ENCODE assay signal across 8 cellular contexts in the genomic region with DNA sequence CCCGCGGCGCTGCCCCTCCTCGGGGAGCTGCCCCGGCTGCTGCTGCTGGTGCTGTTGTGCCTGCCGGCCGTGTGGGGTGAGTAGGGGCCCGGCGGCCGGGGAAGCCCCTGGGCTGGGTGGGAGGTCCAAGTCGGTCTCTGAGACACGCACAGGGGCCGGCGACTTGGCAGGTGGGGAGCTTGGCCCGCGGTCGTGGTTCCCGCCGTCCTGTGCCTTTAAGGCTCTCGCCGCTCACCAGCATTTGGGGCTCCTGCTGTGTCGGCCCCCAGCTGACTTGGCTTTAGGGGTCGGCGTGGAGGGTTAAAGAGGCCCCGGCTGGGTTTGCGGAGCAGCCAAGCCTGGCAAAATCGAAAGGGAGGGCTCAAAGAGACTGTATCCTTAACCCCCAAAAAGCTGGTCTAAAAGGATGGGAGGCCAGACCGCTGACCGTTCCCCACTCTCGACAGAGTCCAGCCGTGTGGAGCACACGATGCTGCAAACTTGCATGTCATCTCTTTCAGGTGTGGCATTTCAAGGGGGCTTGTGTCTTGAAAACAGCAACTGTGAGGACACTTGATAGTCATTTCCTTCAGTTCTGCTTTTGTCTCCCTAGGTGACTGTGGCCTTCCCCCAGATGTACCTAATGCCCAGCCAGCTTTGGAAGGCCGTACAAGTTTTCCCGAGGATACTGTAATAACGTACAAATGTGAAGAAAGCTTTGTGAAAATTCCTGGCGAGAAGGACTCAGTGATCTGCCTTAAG. TPM values are rescaled to one million over a fixed set of nuclear protein-coding genes. Genes with fewer than 3 reads are reported as not detected.
A peak's percentile ranks its signal among the peaks of the same experiment; 100 is the strongest.
DNase-seq lines count a peak whose midpoint lies in the region; ATAC-seq and TF ChIP-seq lines count a peak whose summit lies in the region.

No MANE protein-coding gene starts in this region.

- peak; percentile 1 for ATAC-seq in HG03108 (IDR thresholded peaks at IDR 0.05; ENCODE audit: unreplicated experiment)
- ATAC-seq in HG03460 (IDR thresholded peaks at IDR 0.05; ENCODE audit: unreplicated experiment) = no peak

- H3K4me1 ChIP-seq in fibroblast of lung (ENCODE audit: control insufficient read depth, extremely low read depth, insufficient read depth, low read length) = no peaks in the 10 kb centered on the region

- peak overlapping the region; percentile 83 for H2AFZ ChIP-seq in fibroblast of lung (ENCODE audit: low read length)
- H2AFZ ChIP-seq in neural cell (ENCODE audit: low read depth, low read length) = peak overlapping the region; percentile 71

- DNase-seq in NCI-H1417 (lab: John Stamatoyannopoulos, UW) = peak; percentile 53 to 72 (median 60)
- no peak for DNase-seq in NCI-H1417 treated with DMSO at 0.1 percent for 48 hours (lab: John Stamatoyannopoulos, UW)
- peak; percentile 59 for DNase-seq in UCSD-AML1 (lab: John Stamatoyannopoulos, UW; ENCODE audit: unreplicated experiment)
- peak; percentile 9 to 35 for DNase-seq in fibroblast of lung (ENCODE audit: low read depth in 2 of 2)
- DNase-seq in SHP77 (lab: John Stamatoyannopoulos, UW) = no peak

- no peak for TF ChIP-seq EP300 in neural cell (conservative IDR thresholded peaks at IDR 0.05; ENCODE audit: poor library complexity, severe bottlenecking)

- H3K4me2 ChIP-seq in fibroblast of lung (ENCODE audit: extremely low read depth, insufficient read depth, low read length) (peak overlapping the region; percentile 94), neural cell (ENCODE audit: low read length) (peak overlapping the region; percentile 79)

- H3K27ac ChIP-seq in fibroblast of lung (ENCODE audit: insufficient read depth, low read length) (peak overlapping the region; percentile 73), neural cell (ENCODE audit: low read length) (no peak overlapping the region)

- H3F3A ChIP-seq in neural cell (ENCODE audit: insufficient read depth, low read length, poor library complexity, severe bottlenecking) = no peaks in the 10 kb centered on the region

- H3K9me3 ChIP-seq in fibroblast of lung (ENCODE audit: control insufficient read depth, insufficient read depth, low read depth, low read length) (no peaks in the 10 kb centered on the region), neural cell (ENCODE audit: low read length) (no peaks in the 10 kb centered on the region)

- H3K27me3 ChIP-seq in fibroblast of lung (ENCODE audit: control insufficient read depth, insufficient read depth, low read length) (no peaks in the 10 kb centered on the region), neural cell (ENCODE audit: insufficient read depth, low read depth, low read length) (peaks cover 17% of the 10 kb centered on the region)

- H4K20me1 ChIP-seq in fibroblast of lung (ENCODE audit: control insufficient read depth, extremely low read depth, insufficient read depth, low read length) (no peaks in the 10 kb centered on the region), neural cell (ENCODE audit: insufficient read depth) (no peaks in the 10 kb centered on the region)

- TF ChIP-seq CTCF in fibroblast of lung (conservative IDR thresholded peaks at IDR 0.05 in 1 of 2, IDR thresholded peaks at IDR 0.05 in 1 of 2; ENCODE audit: low read depth in 1 of 2, low read length in 2 of 2) = no peak
- TF ChIP-seq CTCF in neural cell (IDR thresholded peaks at IDR 0.05; ENCODE audit: poor library complexity, severe bottlenecking) = no peak

- H3K9ac ChIP-seq in fibroblast of lung (ENCODE audit: insufficient read depth, low read length) (peak overlapping the region; percentile 92), neural cell (ENCODE audit: low read length) (peak overlapping the region; percentile 60)

- peak overlapping the region; percentile 57 to 85 (median 80) for H3K4me3 ChIP-seq in fibroblast of lung (replicated peaks in 1 of 4; ENCODE audit: control extremely low read depth in 1 of 4, insufficient read depth in 1 of 4, low read depth in 3 of 4, low read length in 4 of 4)
- H3K4me3 ChIP-seq in neural cell (ENCODE audit: low read length) = peak overlapping the region; percentile 77

- H3K36me3 ChIP-seq in fibroblast of lung (ENCODE audit: control insufficient read depth, insufficient read depth, low read length) (no peaks in the 10 kb centered on the region), neural cell (ENCODE audit: insufficient read depth, low read length) (no peaks in the 10 kb centered on the region)

- H3K79me2 ChIP-seq in fibroblast of lung (ENCODE audit: control insufficient read depth, insufficient read depth, low read length) (peaks cover 5% of the 10 kb centered on the region), neural cell (replicated peaks; ENCODE audit: insufficient read depth, low read length) (no peaks in the 10 kb centered on the region)

- TF ChIP-seq RAD21 in neural cell (conservative IDR thresholded peaks at IDR 0.05) = no peak

- no peaks in the 10 kb centered on the region for H3K9me2 ChIP-seq in neural cell (ENCODE audit: insufficient read depth, low read length)

TF ChIP-seq in neural cell, 6 proteins besides CTCF, POLR2A, EP300 and RAD21:
- no peak for TF ChIP-seq SMC3 (conservative IDR thresholded peaks at IDR 0.05; ENCODE audit: poor library complexity)
- no peak for TF ChIP-seq MXI1 (conservative IDR thresholded peaks at IDR 0.05; ENCODE audit: poor library complexity, severe bottlenecking)
- TF ChIP-seq, protein P1, sequence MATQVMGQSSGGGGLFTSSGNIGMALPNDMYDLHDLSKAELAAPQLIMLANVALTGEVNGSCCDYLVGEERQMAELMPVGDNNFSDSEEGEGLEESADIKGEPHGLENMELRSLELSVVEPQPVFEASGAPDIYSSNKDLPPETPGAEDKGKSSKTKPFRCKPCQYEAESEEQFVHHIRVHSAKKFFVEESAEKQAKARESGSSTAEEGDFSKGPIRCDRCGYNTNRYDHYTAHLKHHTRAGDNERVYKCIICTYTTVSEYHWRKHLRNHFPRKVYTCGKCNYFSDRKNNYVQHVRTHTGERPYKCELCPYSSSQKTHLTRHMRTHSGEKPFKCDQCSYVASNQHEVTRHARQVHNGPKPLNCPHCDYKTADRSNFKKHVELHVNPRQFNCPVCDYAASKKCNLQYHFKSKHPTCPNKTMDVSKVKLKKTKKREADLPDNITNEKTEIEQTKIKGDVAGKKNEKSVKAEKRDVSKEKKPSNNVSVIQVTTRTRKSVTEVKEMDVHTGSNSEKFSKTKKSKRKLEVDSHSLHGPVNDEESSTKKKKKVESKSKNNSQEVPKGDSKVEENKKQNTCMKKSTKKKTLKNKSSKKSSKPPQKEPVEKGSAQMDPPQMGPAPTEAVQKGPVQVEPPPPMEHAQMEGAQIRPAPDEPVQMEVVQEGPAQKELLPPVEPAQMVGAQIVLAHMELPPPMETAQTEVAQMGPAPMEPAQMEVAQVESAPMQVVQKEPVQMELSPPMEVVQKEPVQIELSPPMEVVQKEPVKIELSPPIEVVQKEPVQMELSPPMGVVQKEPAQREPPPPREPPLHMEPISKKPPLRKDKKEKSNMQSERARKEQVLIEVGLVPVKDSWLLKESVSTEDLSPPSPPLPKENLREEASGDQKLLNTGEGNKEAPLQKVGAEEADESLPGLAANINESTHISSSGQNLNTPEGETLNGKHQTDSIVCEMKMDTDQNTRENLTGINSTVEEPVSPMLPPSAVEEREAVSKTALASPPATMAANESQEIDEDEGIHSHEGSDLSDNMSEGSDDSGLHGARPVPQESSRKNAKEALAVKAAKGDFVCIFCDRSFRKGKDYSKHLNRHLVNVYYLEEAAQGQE (IDR thresholded peaks at IDR 0.05; ENCODE audit: borderline replicate concordance) = no peak
- TF ChIP-seq POLR2AphosphoS5 (IDR thresholded peaks at IDR 0.05) = no peak
- TF ChIP-seq TAF1 (IDR thresholded peaks at IDR 0.05; ENCODE audit: low read depth) = no peak
- no peak for TF ChIP-seq EZH2 (IDR thresholded peaks at IDR 0.05; ENCODE audit: borderline replicate concordance, insufficient read depth, low read length, poor library complexity, severe bottlenecking)

RNA-seq across cellular contexts. Expression of a gene that starts 0.5 kb away (rescaled TPM):
- total RNA-seq in fibroblast of lung = 17.7 and 46.1 TPM in 2 replicates
- polyA plus RNA-seq in fibroblast of lung (70.5 and 77.7 TPM in 2 replicates), neural cell (1.3 and 1.4 TPM in 2 replicates)
- 34.7 and 36.1 TPM in 2 replicates for polyA plus RNA-seq in fibroblast of lung (2012)
- polyA minus RNA-seq in fibroblast of lung (ENCODE audit: low replicate concordance) (5.5 and 8.0 TPM in 2 replicates), neural cell (1.7 and 1.9 TPM in 2 replicates)

Comparison
In these comparisons a context has a peak if more than half of its experiments do, and no peak if none do; other contexts are left out.
1. DNase-seq: peak in NCI-H1417 (3 of 3), UCSD-AML1 (single experiment) and fibroblast of lung (2 of 2); none in NCI-H1417 treated with DMSO at 0.1 percent for 48 hours (single experiment) and SHP77 (0 of 2).
2. RNA of a gene that starts 0.5 kb away (polyA plus RNA-seq): 34.7 to 77.7 TPM in fibroblast of lung; 1.3 to 1.4 TPM in neural cell; every median in the first group is over 10 times any median in the second.